Comparison of ENCODE assay signal across 10 cellular contexts in genomic region chr16:70725912-70726828, GRCh38. TPM values are rescaled to one million over a fixed set of nuclear protein-coding genes. Genes with fewer than 3 reads are reported as not detected.
DNase-seq lines count a peak whose midpoint lies in the region; ATAC-seq and TF ChIP-seq lines count a peak whose summit lies in the region.
"Had no signal": no experiment of that assay in that cellular context is flagged by ENCODE, and none has a peak within 500 bp of the region (broad histone marks: within the 10 kb centered on the region; RNA-seq: fewer than 3 reads in every experiment).

No MANE protein-coding gene starts in this region.

- H3K4me1 Mint-ChIP-seq in chondrocyte (ENCODE audit: low read depth), result peaks cover 8% of the 10 kb centered on the region

- no peaks in the 10 kb centered on the region for H3K27me3 Mint-ChIP-seq in chondrocyte (ENCODE audit: low read depth)

- DNase-seq in COLO829 (ENCODE audit: low spot score), result peak; percentile 78
- no peak for DNase-seq in chondrocyte (ENCODE audit: low spot score)
- peak; percentile 78 for DNase-seq in inferior parietal cortex (ENCODE audit: extremely low spot score)
- peak; percentile 93 for DNase-seq in putamen (ENCODE audit: low spot score)
- no peak for DNase-seq in NCI-H1105 (lab: John Stamatoyannopoulos, UW)
- DNase-seq in SIG-M5 treated with dmso at 0.1 percent for 504 hours (lab: John Stamatoyannopoulos, UW; ENCODE audit: unreplicated experiment), result no peak
- DNase-seq in NCI-H345 treated with DMSO at 0.1 percent for 48 hours (lab: John Stamatoyannopoulos, UW; ENCODE audit: unreplicated experiment), result no peak
- DNase-seq: brain microvascular endothelial cell, NCI-H146 had no signal

- no peak overlapping the region for H3K4me3 Mint-ChIP-seq in chondrocyte (ENCODE audit: unreplicated experiment)

- no peak for ATAC-seq in GM21360 (IDR thresholded peaks at IDR 0.05; ENCODE audit: unreplicated experiment)

- no peak for TF ChIP-seq CTCF in chondrocyte (IDR thresholded peaks at IDR 0.05)

- peak overlapping the region; percentile 61 for H3K27ac Mint-ChIP-seq in chondrocyte (ENCODE audit: unreplicated experiment)

- no peaks in the 10 kb centered on the region for H3K9me3 Mint-ChIP-seq in chondrocyte (ENCODE audit: low read depth)

- peaks cover 20% of the 10 kb centered on the region for H3K36me3 Mint-ChIP-seq in chondrocyte (ENCODE audit: low read depth)

RNA-seq across cellular contexts. Expression of gene MTSS2, which starts 40.3 kb away (rescaled TPM):
- 243 to 296 TPM (median 282 TPM) in 3 replicates for total RNA-seq in chondrocyte

Comparison
In these comparisons a context has a peak if more than half of its experiments do, and no peak if none do; other contexts are left out.
1. DNase-seq: peak in COLO829 (single experiment), inferior parietal cortex (single experiment) and putamen (single experiment); none in chondrocyte (single experiment), NCI-H1105 (single experiment), SIG-M5 treated with dmso at 0.1 percent for 504 hours (single experiment) and NCI-H345 treated with DMSO at 0.1 percent for 48 hours (single experiment).